ENCODE assay signal across 20 cellular contexts in genomic region chr6:90106449-90106848, GRCh38.
DNase-seq lines count a peak whose midpoint lies in the region; ATAC-seq and TF ChIP-seq lines count a peak whose summit lies in the region.
"Had no signal": no experiment of that assay in that cellular context is flagged by ENCODE, and none has a peak within 500 bp of the region (broad histone marks: within the 10 kb centered on the region; RNA-seq: fewer than 3 reads in every experiment).

No MANE protein-coding gene starts in this region.

- H3K4me3 Mint-ChIP-seq in activated B cell treated with CpG ODN at 0.5 μM for 24 hours (no peak overlapping the region), mesothelial cell of epicardium (no peak overlapping the region)
- no peak overlapping the region for H3K4me3 Mint-ChIP-seq in stimulated activated effector memory CD8-positive, alpha-beta T cell treated with anti-CD3 and anti-CD28 coated beads, Interleukin-12 subunit alpha, Interleukin-12 subunit beta, amount 100 ng/mL, for 72 hours
- H3K4me3 Mint-ChIP-seq: activated CD8-positive, alpha-beta memory T cell treated with anti-CD3 and anti-CD28 coated beads, Interleukin-2, amount 10 ng/mL, durations not matched to agents 7 days and 5 days had no signal

- ATAC-seq in activated CD4-positive, CD25-positive, alpha-beta regulatory T cell treated with anti-CD3 and anti-CD28 coated beads, Interleukin-2, amount 50 U/mL, for 24 hours, result peak; percentile 49 to 62
- ATAC-seq in activated B cell treated with CpG ODN at 0.5 μM for 24 hours (ENCODE audit: low read depth), result no peak
- peak; percentile 51 for ATAC-seq in stimulated activated effector memory CD8-positive, alpha-beta T cell treated with anti-CD3 and anti-CD28 coated beads, Interleukin-12 subunit alpha, Interleukin-12 subunit beta, amount 100 ng/mL, for 72 hours
- ATAC-seq in HG03025 (IDR thresholded peaks at IDR 0.05; ENCODE audit: low FRiP score, unreplicated experiment), result no peak
- ATAC-seq: activated CD8-positive, alpha-beta memory T cell treated with anti-CD3 and anti-CD28 coated beads, Interleukin-2, amount 10 ng/mL, durations not matched to agents 7 days and 5 days had no signal

- H3K36me3 Mint-ChIP-seq in activated B cell treated with CpG ODN at 0.5 μM for 24 hours (ENCODE audit: low read depth), result peaks cover 23% of the 10 kb centered on the region
- peaks cover 13% of the 10 kb centered on the region for H3K36me3 Mint-ChIP-seq in stimulated activated effector memory CD8-positive, alpha-beta T cell treated with anti-CD3 and anti-CD28 coated beads, Interleukin-12 subunit alpha, Interleukin-12 subunit beta, amount 100 ng/mL, for 72 hours
- H3K36me3 Mint-ChIP-seq in mesothelial cell of epicardium, result peaks cover 2% of the 10 kb centered on the region

- H3K27ac Mint-ChIP-seq in activated B cell treated with CpG ODN at 0.5 μM for 24 hours (peak overlapping the region; percentile 80), mesothelial cell of epicardium (no peak overlapping the region)
- no peak overlapping the region for H3K27ac Mint-ChIP-seq in stimulated activated effector memory CD8-positive, alpha-beta T cell treated with anti-CD3 and anti-CD28 coated beads, Interleukin-12 subunit alpha, Interleukin-12 subunit beta, amount 100 ng/mL, for 72 hours
- H3K27ac Mint-ChIP-seq: activated CD8-positive, alpha-beta memory T cell treated with anti-CD3 and anti-CD28 coated beads, Interleukin-2, amount 10 ng/mL, durations not matched to agents 7 days and 5 days; T-helper 2 cell treated with Interferon-gamma antibody and Interleukin-4, amounts not matched to agents 5 μg/mL and 100 μg/mL, for 36 hours had no signal

- peaks cover 95% of the 10 kb centered on the region for H3K4me1 Mint-ChIP-seq in activated B cell treated with CpG ODN at 0.5 μM for 24 hours
- H3K4me1 Mint-ChIP-seq in stimulated activated effector memory CD8-positive, alpha-beta T cell treated with anti-CD3 and anti-CD28 coated beads, Interleukin-12 subunit alpha, Interleukin-12 subunit beta, amount 100 ng/mL, for 72 hours, result peaks cover 60% of the 10 kb centered on the region
- H3K4me1 Mint-ChIP-seq in mesothelial cell of epicardium, result peaks cover 2% of the 10 kb centered on the region

- POLR2A ChIA-PET in activated B cell treated with CpG ODN at 0.5 μM for 24 hours (lab: Charles Lee), result interaction anchor here (0.5 to 2.8 kb wide), 14 partner anchors 8 to 370 kb away, joined by 3 to 11 read pairs (median 4); no protein-coding TSS in a partner anchor

- DNase-seq in activated CD4-positive, CD25-positive, alpha-beta regulatory T cell treated with anti-CD3 and anti-CD28 coated beads, Interleukin-2, amount 50 U/mL, for 72 hours, result no peak
- peak; percentile 89 for DNase-seq in DMS53 (lab: John Stamatoyannopoulos, UW)
- DNase-seq in activated B cell treated with CpG ODN at 0.5 μM for 24 hours, result no peak
- DNase-seq in stimulated activated effector memory CD8-positive, alpha-beta T cell treated with anti-CD3 and anti-CD28 coated beads, Interleukin-12 subunit alpha, Interleukin-12 subunit beta, amount 100 ng/mL, for 72 hours (ENCODE audit: low spot score in 2 of 2), result no peak
- DNase-seq in G401 (ENCODE audit: low spot score), result no peak
- DNase-seq in mesothelial cell of epicardium (ENCODE audit: low spot score in 2 of 2, unreplicated experiment in 2 of 2), result no peak
- DNase-seq: activated CD4-positive, CD25-positive, alpha-beta regulatory T cell; activated CD8-positive, alpha-beta memory T cell treated with anti-CD3 and anti-CD28 coated beads, Interleukin-2, amount 10 ng/mL, durations not matched to agents 7 days and 5 days; activated effector memory CD4-positive, alpha-beta T cell treated with Interleukin-2 at 50 U/mL for 16 hours; cerebellar nuclear complex; esophagus squamous epithelium; GOT3; NCI-H1930; NCI-H345; nucleus accumbens; Peyer's patch; stimulated activated CD4-positive, alpha-beta T cell treated with anti-CD3 and anti-CD28 coated beads, Interleukin-4, amount 100 ng/mL, for 4 hours had no signal

- CTCF ChIA-PET in activated B cell treated with CpG ODN at 0.5 μM for 24 hours (lab: Charles Lee), result interaction anchor here (1.0 to 1.4 kb wide), 2 partner anchors 24 to 166 kb away, joined by 3 read pairs; no protein-coding TSS in a partner anchor

- intact Hi-C loops in activated B cell treated with CpG ODN at 0.5 μM for 24 hours (cut with micrococcal nuclease), result no loop called here

- H3K9me3 Mint-ChIP-seq in activated B cell treated with CpG ODN at 0.5 μM for 24 hours, result peaks cover 2% of the 10 kb centered on the region
- H3K9me3 Mint-ChIP-seq in stimulated activated effector memory CD8-positive, alpha-beta T cell treated with anti-CD3 and anti-CD28 coated beads, Interleukin-12 subunit alpha, Interleukin-12 subunit beta, amount 100 ng/mL, for 72 hours, result no peaks in the 10 kb centered on the region
- H3K9me3 Mint-ChIP-seq in mesothelial cell of epicardium, result peaks cover under 1% of the 10 kb centered on the region

- in situ Hi-C loops in G401 (cut with HindIII; ENCODE audit: low sequenced_read_pairs), result no loop called here

- TF ChIP-seq CTCF in activated B cell treated with CpG ODN at 0.5 μM for 24 hours (IDR thresholded peaks at IDR 0.05) (no peak), mesothelial cell of epicardium (IDR thresholded peaks at IDR 0.05; ENCODE audit: unreplicated experiment) (no peak)

- H3K27me3 Mint-ChIP-seq in activated B cell treated with CpG ODN at 0.5 μM for 24 hours, result no peaks in the 10 kb centered on the region
- H3K27me3 Mint-ChIP-seq in mesothelial cell of epicardium (ENCODE audit: low read depth), result no peaks in the 10 kb centered on the region

Comparison
In these comparisons a context has a peak if more than half of its experiments do, and no peak if none do; other contexts are left out.
1. ATAC-seq: peak in activated CD4-positive, CD25-positive, alpha-beta regulatory T cell treated with anti-CD3 and anti-CD28 coated beads, Interleukin-2, amount 50 U/mL, for 24 hours (2 of 2) and stimulated activated effector memory CD8-positive, alpha-beta T cell treated with anti-CD3 and anti-CD28 coated beads, Interleukin-12 subunit alpha, Interleukin-12 subunit beta, amount 100 ng/mL, for 72 hours (single experiment); none in activated B cell treated with CpG ODN at 0.5 μM for 24 hours (single experiment) and HG03025 (single experiment).